Comparison of ENCODE assay signal across 22 cellular contexts in the genomic region with DNA sequence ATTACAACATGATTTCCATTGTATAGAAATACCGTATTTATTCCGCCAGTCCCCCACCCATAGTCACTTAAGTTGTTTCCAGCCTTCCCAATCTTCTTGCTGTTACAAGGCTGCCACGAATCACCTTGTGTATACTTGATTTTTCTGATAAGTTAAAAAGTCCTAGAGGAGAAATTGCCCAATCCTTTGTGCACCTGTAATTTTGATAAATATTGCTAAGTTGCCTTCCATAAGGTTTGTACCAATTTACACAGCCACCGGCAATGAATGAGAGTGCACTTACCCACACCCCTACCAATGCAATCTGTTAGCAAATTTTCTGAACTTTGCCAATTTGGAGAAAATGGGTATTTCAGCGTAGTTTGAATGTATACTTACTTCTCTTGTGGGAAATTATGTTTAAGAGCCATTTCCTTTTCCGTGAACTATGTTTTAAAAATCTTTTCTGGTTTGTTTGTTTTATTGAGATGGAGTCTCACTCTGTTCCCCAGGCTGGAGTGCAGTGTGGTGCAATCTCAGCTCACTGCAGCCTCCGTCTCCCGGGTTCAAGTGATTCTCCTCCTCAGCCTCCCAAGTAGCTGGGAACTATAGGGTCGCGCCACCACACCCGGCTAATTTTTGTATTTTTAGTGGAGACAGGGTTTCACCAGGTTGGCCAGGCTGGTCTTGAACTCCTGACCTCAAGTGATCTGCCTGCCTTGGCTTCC.
"Had no signal": no experiment of that assay in that cellular context is flagged by ENCODE, and none has a peak within 500 bp of the region (broad histone marks: within the 10 kb centered on the region; RNA-seq: fewer than 3 reads in every experiment).

No MANE protein-coding gene starts in this region.

- H3K27ac Mint-ChIP-seq: activated naive CD4-positive, alpha-beta T cell treated with anti-CD3 and anti-CD28 coated beads for 36 hours; activated naive CD8-positive, alpha-beta T cell treated with anti-CD3 and anti-CD28 coated beads for 36 hours had no signal

- H3K9me3 ChIP-seq: mucosa of descending colon, vagina had no signal

- ATAC-seq: effector memory CD8-positive, alpha-beta T cell; mucosa of descending colon had no signal

- DNase-seq: activated CD4-positive, alpha-beta T cell treated with anti-CD3 and anti-CD28 coated beads for 4 hours; activated CD4-positive, alpha-beta T cell treated with anti-CD3 and anti-CD28 coated beads, Interleukin-2, amount 50 U/mL, for 4 hours; activated effector memory CD4-positive, alpha-beta T cell treated with anti-CD3 and anti-CD28 coated beads, Interleukin-2, amount 50 U/mL, for 16 hours; activated naive CD4-positive, alpha-beta T cell treated with anti-CD3 and anti-CD28 coated beads for 36 hours; activated naive CD8-positive, alpha-beta T cell treated with anti-CD3 and anti-CD28 coated beads for 36 hours; activated T-cell treated with anti-CD3 and anti-CD28 coated beads for 4 hours; adrenal gland; cortex of kidney; effector memory CD8-positive, alpha-beta T cell; foreskin fibroblast; mesenchymal stem cell; mucosa of descending colon; retina; stimulated activated CD4-positive, alpha-beta T cell treated with anti-CD3 and anti-CD28 coated beads, Interleukin-1b, Interleukin-23, amount 100 ng/mL, for 48 hours; stimulated activated naive CD4-positive, alpha-beta T cell; transverse colon had no signal

- H3K9me3 Mint-ChIP-seq: natural killer cell treated with Interleukin-12 subunit alpha and Interleukin-12 subunit beta and Interleukin-15 and Interleukin-18, amount 100 ng/mL, for 72 hours had no signal

- H3K36me3 ChIP-seq: adrenal gland, cardiac muscle cell, transverse colon, vagina had no signal

- H3K4me3 ChIP-seq: adrenal gland, cardiac muscle cell, mucosa of descending colon, smooth muscle cell, transverse colon, vagina had no signal

- H3K4me3 Mint-ChIP-seq: activated naive CD4-positive, alpha-beta T cell treated with anti-CD3 and anti-CD28 coated beads for 36 hours; activated naive CD8-positive, alpha-beta T cell treated with anti-CD3 and anti-CD28 coated beads for 36 hours; activated T-helper 1 cell treated with anti-CD3 and anti-CD28 coated beads, Interleukin-12 subunit alpha, Interleukin-12 subunit beta, Interleukin-2, Interleukin-4 antibody, amounts not matched to agents 30 ng/mL and 10 ng/mL and 1 ng/mL, durations not matched to agents 14 hours and 24 hours and 36 hours; brain; effector memory CD8-positive, alpha-beta T cell; natural killer cell treated with Interleukin-12 subunit alpha and Interleukin-12 subunit beta and Interleukin-15 and Interleukin-18, amount 100 ng/mL, for 72 hours had no signal

- H3K27me3 ChIP-seq: adrenal gland, cardiac muscle cell, transverse colon, vagina had no signal

- H3K27ac ChIP-seq: adrenal gland, cardiac muscle cell, vagina had no signal

- H3K27me3 Mint-ChIP-seq: activated naive CD8-positive, alpha-beta T cell treated with anti-CD3 and anti-CD28 coated beads for 36 hours; effector memory CD8-positive, alpha-beta T cell; natural killer cell treated with Interleukin-12 subunit alpha and Interleukin-12 subunit beta and Interleukin-15 and Interleukin-18, amount 100 ng/mL, for 72 hours had no signal
